ENCODE assay signal across 20 cellular contexts in genomic region chr3:189457666-189458065, GRCh38.
"Had no signal": no experiment of that assay in that cellular context is flagged by ENCODE, and none has a peak within 500 bp of the region (broad histone marks: within the 10 kb centered on the region; RNA-seq: fewer than 3 reads in every experiment).

No MANE protein-coding gene starts in this region.

- H3K27me3 Mint-ChIP-seq: activated CD4-positive, alpha-beta memory T cell treated with anti-CD3 and anti-CD28 coated beads, Interleukin-2, amount 10 ng/mL, durations not matched to agents 7 days and 5 days; activated CD4-positive, alpha-beta T cell treated with anti-CD3 and anti-CD28 coated beads for 36 hours; activated T-helper 17 cell treated with anti-CD3 and anti-CD28 coated beads, Interleukin-2, amount 50 U/mL, for 72 hours had no signal

- H3K4me3 Mint-ChIP-seq: activated CD4-positive, alpha-beta memory T cell treated with anti-CD3 and anti-CD28 coated beads, Interleukin-2, amount 10 ng/mL, durations not matched to agents 7 days and 5 days; activated CD4-positive, alpha-beta T cell treated with anti-CD3 and anti-CD28 coated beads for 36 hours; activated naive CD4-positive, alpha-beta T cell treated with anti-CD3 and anti-CD28 coated beads for 36 hours; activated naive CD8-positive, alpha-beta T cell; activated T-helper 17 cell treated with anti-CD3 and anti-CD28 coated beads, Interleukin-2, amount 50 U/mL, for 72 hours; brain had no signal

- H3K4me3 ChIP-seq: cardiac muscle cell, SJCRH30 had no signal

- H3K27ac ChIP-seq: cardiac muscle cell, SJCRH30, WERI-Rb-1 had no signal

- ATAC-seq: activated CD4-positive, alpha-beta T cell treated with anti-CD3 and anti-CD28 coated beads for 36 hours; activated T-helper 17 cell treated with anti-CD3 and anti-CD28 coated beads, Interleukin-2, amount 50 U/mL, for 72 hours; PC-3 had no signal

- H3K9me3 ChIP-seq: SJCRH30, SK-N-SH had no signal

- H3K27me3 ChIP-seq: cardiac muscle cell, SJCRH30 had no signal

- H3K36me3 Mint-ChIP-seq: activated naive CD8-positive, alpha-beta T cell; brain had no signal

- DNase-seq: activated CD4-positive, alpha-beta memory T cell treated with anti-CD3 and anti-CD28 coated beads, Interleukin-2, amount 10 ng/mL, durations not matched to agents 7 days and 5 days; activated CD4-positive, alpha-beta T cell treated with anti-CD3 and anti-CD28 coated beads for 36 hours; activated CD4-positive, alpha-beta T cell treated with anti-CD3 and anti-CD28 coated beads, Interleukin-2, amount 50 U/mL, for 1 hour; activated gamma-delta T cell; activated naive CD4-positive, alpha-beta T cell treated with anti-CD3 and anti-CD28 coated beads for 36 hours; activated T-cell treated with anti-CD3 and anti-CD28 coated beads for 4 hours; activated T-cell treated with anti-CD3 and anti-CD28 coated beads, Interleukin-2, amount 50 U/mL, for 48 hours; amygdala; NCI-H1105 treated with DMSO at 0.1 percent for 48 hours; NCI-H1436 treated with DMSO at 0.1 percent for 48 hours; NCI-H187; T-helper 1 cell; WERI-Rb-1 had no signal

- H3K36me3 ChIP-seq: cardiac muscle cell, SJCRH30, WERI-Rb-1 had no signal

- H3K27ac Mint-ChIP-seq: activated CD4-positive, alpha-beta memory T cell treated with anti-CD3 and anti-CD28 coated beads, Interleukin-2, amount 10 ng/mL, durations not matched to agents 7 days and 5 days; activated CD4-positive, alpha-beta T cell treated with anti-CD3 and anti-CD28 coated beads for 36 hours; activated naive CD4-positive, alpha-beta T cell treated with anti-CD3 and anti-CD28 coated beads for 36 hours; activated naive CD8-positive, alpha-beta T cell; activated T-helper 17 cell treated with anti-CD3 and anti-CD28 coated beads, Interleukin-2, amount 50 U/mL, for 72 hours; brain had no signal

- H3K4me1 Mint-ChIP-seq: activated CD4-positive, alpha-beta memory T cell treated with anti-CD3 and anti-CD28 coated beads, Interleukin-2, amount 10 ng/mL, durations not matched to agents 7 days and 5 days; activated T-helper 17 cell treated with anti-CD3 and anti-CD28 coated beads, Interleukin-2, amount 50 U/mL, for 72 hours had no signal
